12 cellular contexts compared by ENCODE assay signal in the genomic region with DNA sequence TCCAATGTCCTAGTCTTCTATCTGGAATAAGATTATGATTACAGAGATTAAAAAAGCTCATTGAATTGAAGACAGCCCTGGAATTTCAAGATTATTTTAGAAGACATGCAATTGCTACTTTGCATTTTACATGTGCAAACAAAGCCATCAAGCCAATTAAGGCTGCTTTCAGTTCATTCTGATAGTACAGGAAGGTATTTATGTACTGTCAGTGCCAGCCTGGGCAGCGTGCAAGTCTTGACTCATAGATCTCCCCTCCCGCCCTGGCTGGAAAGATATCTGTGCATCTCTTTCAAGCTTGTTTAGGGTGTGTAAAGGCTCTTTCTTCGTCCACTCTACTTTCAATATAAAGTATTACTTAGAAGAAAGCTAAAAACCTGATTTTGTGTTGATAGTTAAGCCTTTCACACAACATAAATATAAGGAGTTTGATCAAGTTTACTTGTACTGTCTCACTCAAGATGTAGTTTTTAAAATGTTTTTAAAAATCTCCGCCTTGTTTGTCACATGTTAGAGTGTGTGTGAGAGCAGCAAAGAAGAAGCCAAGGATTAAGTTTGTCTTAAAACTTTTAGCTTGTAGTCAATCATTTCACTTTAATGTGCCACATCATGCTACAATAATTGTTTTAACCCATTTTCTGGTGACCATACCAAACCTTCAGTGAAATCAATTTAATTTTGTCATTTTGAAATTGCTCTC. TPM values are rescaled to one million over a fixed set of nuclear protein-coding genes. Genes with fewer than 3 reads are reported as not detected.
DNase-seq lines count a peak whose midpoint lies in the region; ATAC-seq, FAIRE-seq and TF ChIP-seq lines count a peak whose summit lies in the region.
"Had no signal": no experiment of that assay in that cellular context is flagged by ENCODE, and none has a peak within 500 bp of the region (broad histone marks: within the 10 kb centered on the region; RNA-seq: fewer than 3 reads in every experiment).

No MANE protein-coding gene starts in this region.

- H3K9me3 ChIP-seq in vagina, result no peaks in the 10 kb centered on the region

- FAIRE-seq in GM19239 (lab: Jason Lieb, UNC), result peak; percentile 59
- FAIRE-seq: G401.6 had no signal

- ATAC-seq in HG02884 (IDR thresholded peaks at IDR 0.05; ENCODE audit: unreplicated experiment) (peak; percentile 74), SK-N-SH treated with all-trans-retinoic acid at 6 μM for 48 hours (peak; percentile 96)
- ATAC-seq: GM23338, T-helper 17 cell had no signal

- H3K4me3 ChIP-seq in vagina, result no peak overlapping the region
- H3K4me3 ChIP-seq: GM23338 had no signal

- no peak for TF ChIP-seq CTCF in vagina (IDR thresholded peaks at IDR 0.05)

- DNase-seq in GM19239 (ENCODE audit: insufficient read length, low spot score) (no peak), vagina (ENCODE audit: extremely low spot score in 2 of 2) (no peak), cardiac septum (ENCODE audit: low spot score) (no peak), DMS153 treated with DMSO at 0.1 percent for 48 hours (lab: John Stamatoyannopoulos, UW; ENCODE audit: unreplicated experiment) (no peak), epidermal melanocyte (ENCODE audit: insufficient read length, low spot score) (no peak)
- DNase-seq: activated CD8-positive, alpha-beta memory T cell treated with anti-CD3 and anti-CD28 coated beads, Interleukin-2, amount 50 U/mL, for 48 hours; brain microvascular endothelial cell; T-helper 17 cell had no signal

- H3K4me1 ChIP-seq in vagina, result no peaks in the 10 kb centered on the region

- H3K36me3 ChIP-seq in vagina, result no peaks in the 10 kb centered on the region
- H3K36me3 ChIP-seq: brain microvascular endothelial cell had no signal

- peak overlapping the region; percentile 22 for H3K27ac ChIP-seq in vagina
- H3K27ac ChIP-seq: brain microvascular endothelial cell had no signal

- TF ChIP-seq POLR2A in vagina (IDR thresholded peaks at IDR 0.05), result no peak

- intact Hi-C loops in vagina (cut with DNase I) (no loop called here), cardiac septum (cut with DNase I) (no loop called here)

- no peaks in the 10 kb centered on the region for H3K27me3 ChIP-seq in vagina
- H3K27me3 ChIP-seq: brain microvascular endothelial cell had no signal

TF ChIP-seq in SK-N-SH treated with all-trans-retinoic acid at 6 μM for 48 hours, 23 proteins besides CTCF, POLR2A, EP300 and RAD21:
- TF ChIP-seq ZC3H10 (CRISPR knock-in tag; IDR thresholded peaks at IDR 0.05) (no peak), ZNF565 (CRISPR knock-in tag; conservative IDR thresholded peaks at IDR 0.05; ENCODE audit: low read depth) (no peak), ISL1 (CRISPR knock-in tag; IDR thresholded peaks at IDR 0.05) (no peak), ZNF70 (CRISPR knock-in tag; IDR thresholded peaks at IDR 0.05) (no peak), ARNTL (CRISPR knock-in tag; IDR thresholded peaks at IDR 0.05; ENCODE audit: borderline replicate concordance, low read depth) (no peak), TCF4 (CRISPR knock-in tag; IDR thresholded peaks at IDR 0.05; ENCODE audit: borderline replicate concordance) (no peak), ZNF8 (CRISPR knock-in tag; IDR thresholded peaks at IDR 0.05) (no peak), ZFP30 (CRISPR knock-in tag; IDR thresholded peaks at IDR 0.05) (no peak), SNAI2 (CRISPR knock-in tag; IDR thresholded peaks at IDR 0.05) (no peak), CSDC2 (CRISPR knock-in tag; IDR thresholded peaks at IDR 0.05) (no peak), BACH2 (CRISPR knock-in tag; IDR thresholded peaks at IDR 0.05; ENCODE audit: borderline replicate concordance) (no peak), TOX (CRISPR knock-in tag; IDR thresholded peaks at IDR 0.05; ENCODE audit: borderline replicate concordance) (no peak), ZFP3 (CRISPR knock-in tag; IDR thresholded peaks at IDR 0.05) (no peak), PPARA (CRISPR knock-in tag; IDR thresholded peaks at IDR 0.05; ENCODE audit: borderline replicate concordance) (no peak), OSR1 (CRISPR knock-in tag; IDR thresholded peaks at IDR 0.05) (no peak)
- TF ChIP-seq, protein P1, sequence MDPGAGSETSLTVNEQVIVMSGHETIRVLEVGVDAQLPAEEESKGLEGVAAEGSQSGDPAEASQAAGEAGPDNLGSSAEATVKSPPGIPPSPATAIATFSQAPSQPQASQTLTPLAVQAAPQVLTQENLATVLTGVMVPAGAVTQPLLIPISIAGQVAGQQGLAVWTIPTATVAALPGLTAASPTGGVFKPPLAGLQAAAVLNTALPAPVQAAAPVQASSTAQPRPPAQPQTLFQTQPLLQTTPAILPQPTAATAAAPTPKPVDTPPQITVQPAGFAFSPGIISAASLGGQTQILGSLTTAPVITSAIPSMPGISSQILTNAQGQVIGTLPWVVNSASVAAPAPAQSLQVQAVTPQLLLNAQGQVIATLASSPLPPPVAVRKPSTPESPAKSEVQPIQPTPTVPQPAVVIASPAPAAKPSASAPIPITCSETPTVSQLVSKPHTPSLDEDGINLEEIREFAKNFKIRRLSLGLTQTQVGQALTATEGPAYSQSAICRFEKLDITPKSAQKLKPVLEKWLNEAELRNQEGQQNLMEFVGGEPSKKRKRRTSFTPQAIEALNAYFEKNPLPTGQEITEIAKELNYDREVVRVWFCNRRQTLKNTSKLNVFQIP (CRISPR knock-in tag; IDR thresholded peaks at IDR 0.05; ENCODE audit: borderline replicate concordance, low read depth), result no peak
- TF ChIP-seq, protein P2, sequence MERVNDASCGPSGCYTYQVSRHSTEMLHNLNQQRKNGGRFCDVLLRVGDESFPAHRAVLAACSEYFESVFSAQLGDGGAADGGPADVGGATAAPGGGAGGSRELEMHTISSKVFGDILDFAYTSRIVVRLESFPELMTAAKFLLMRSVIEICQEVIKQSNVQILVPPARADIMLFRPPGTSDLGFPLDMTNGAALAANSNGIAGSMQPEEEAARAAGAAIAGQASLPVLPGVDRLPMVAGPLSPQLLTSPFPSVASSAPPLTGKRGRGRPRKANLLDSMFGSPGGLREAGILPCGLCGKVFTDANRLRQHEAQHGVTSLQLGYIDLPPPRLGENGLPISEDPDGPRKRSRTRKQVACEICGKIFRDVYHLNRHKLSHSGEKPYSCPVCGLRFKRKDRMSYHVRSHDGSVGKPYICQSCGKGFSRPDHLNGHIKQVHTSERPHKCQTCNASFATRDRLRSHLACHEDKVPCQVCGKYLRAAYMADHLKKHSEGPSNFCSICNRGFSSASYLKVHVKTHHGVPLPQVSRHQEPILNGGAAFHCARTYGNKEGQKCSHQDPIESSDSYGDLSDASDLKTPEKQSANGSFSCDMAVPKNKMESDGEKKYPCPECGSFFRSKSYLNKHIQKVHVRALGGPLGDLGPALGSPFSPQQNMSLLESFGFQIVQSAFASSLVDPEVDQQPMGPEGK (CRISPR knock-in tag; IDR thresholded peaks at IDR 0.05; ENCODE audit: borderline replicate concordance), result no peak
- TF ChIP-seq, protein P3, sequence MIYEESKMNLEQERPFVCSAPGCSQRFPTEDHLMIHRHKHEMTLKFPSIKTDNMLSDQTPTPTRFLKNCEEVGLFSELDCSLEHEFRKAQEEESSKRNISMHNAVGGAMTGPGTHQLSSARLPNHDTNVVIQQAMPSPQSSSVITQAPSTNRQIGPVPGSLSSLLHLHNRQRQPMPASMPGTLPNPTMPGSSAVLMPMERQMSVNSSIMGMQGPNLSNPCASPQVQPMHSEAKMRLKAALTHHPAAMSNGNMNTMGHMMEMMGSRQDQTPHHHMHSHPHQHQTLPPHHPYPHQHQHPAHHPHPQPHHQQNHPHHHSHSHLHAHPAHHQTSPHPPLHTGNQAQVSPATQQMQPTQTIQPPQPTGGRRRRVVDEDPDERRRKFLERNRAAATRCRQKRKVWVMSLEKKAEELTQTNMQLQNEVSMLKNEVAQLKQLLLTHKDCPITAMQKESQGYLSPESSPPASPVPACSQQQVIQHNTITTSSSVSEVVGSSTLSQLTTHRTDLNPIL (CRISPR knock-in tag; IDR thresholded peaks at IDR 0.05; ENCODE audit: low read depth), result no peak
- TF ChIP-seq, protein P4, sequence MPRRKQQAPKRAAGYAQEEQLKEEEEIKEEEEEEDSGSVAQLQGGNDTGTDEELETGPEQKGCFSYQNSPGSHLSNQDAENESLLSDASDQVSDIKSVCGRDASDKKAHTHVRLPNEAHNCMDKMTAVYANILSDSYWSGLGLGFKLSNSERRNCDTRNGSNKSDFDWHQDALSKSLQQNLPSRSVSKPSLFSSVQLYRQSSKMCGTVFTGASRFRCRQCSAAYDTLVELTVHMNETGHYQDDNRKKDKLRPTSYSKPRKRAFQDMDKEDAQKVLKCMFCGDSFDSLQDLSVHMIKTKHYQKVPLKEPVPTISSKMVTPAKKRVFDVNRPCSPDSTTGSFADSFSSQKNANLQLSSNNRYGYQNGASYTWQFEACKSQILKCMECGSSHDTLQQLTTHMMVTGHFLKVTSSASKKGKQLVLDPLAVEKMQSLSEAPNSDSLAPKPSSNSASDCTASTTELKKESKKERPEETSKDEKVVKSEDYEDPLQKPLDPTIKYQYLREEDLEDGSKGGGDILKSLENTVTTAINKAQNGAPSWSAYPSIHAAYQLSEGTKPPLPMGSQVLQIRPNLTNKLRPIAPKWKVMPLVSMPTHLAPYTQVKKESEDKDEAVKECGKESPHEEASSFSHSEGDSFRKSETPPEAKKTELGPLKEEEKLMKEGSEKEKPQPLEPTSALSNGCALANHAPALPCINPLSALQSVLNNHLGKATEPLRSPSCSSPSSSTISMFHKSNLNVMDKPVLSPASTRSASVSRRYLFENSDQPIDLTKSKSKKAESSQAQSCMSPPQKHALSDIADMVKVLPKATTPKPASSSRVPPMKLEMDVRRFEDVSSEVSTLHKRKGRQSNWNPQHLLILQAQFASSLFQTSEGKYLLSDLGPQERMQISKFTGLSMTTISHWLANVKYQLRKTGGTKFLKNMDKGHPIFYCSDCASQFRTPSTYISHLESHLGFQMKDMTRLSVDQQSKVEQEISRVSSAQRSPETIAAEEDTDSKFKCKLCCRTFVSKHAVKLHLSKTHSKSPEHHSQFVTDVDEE (CRISPR knock-in tag; IDR thresholded peaks at IDR 0.05), result no peak
- TF ChIP-seq, protein P5, sequence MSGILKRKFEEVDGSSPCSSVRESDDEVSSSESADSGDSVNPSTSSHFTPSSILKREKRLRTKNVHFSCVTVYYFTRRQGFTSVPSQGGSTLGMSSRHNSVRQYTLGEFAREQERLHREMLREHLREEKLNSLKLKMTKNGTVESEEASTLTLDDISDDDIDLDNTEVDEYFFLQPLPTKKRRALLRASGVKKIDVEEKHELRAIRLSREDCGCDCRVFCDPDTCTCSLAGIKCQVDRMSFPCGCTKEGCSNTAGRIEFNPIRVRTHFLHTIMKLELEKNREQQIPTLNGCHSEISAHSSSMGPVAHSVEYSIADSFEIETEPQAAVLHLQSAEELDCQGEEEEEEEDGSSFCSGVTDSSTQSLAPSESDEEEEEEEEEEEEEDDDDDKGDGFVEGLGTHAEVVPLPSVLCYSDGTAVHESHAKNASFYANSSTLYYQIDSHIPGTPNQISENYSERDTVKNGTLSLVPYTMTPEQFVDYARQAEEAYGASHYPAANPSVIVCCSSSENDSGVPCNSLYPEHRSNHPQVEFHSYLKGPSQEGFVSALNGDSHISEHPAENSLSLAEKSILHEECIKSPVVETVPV (CRISPR knock-in tag; IDR thresholded peaks at IDR 0.05), result no peak

RNA-seq across cellular contexts. Expression of a gene that starts 13.6 kb away (rescaled TPM):
- total RNA-seq in vagina, result 14.0 TPM
- total RNA-seq in cardiac septum, result 99.4 TPM
